Comparison of ENCODE assay signal across 16 cellular contexts in the genomic region with DNA sequence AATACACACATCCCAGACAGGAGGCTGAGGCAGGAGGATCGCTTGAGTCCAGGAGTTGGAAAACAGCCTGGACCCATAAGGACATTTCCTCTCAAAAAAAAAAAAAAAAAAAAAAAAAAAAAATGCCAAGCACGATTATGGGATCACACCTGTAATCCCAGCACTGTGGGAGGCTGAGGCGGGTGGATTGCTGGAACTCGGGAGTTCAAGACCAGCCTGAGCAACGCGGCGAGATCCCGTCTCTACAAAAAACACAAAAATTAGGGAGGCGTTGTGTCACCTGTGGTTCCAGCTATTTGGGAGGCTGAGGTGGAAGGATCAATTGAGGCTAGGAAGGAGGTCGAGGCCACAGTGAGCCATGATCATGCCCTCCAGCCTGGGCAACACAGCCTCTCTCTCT. TPM values are rescaled to one million over a fixed set of nuclear protein-coding genes. Genes with fewer than 3 reads are reported as not detected.
DNase-seq lines count a peak whose midpoint lies in the region; ATAC-seq and TF ChIP-seq lines count a peak whose summit lies in the region.
"Had no signal": no experiment of that assay in that cellular context is flagged by ENCODE, and none has a peak within 500 bp of the region (broad histone marks: within the 10 kb centered on the region; RNA-seq: fewer than 3 reads in every experiment).

No MANE protein-coding gene starts in this region.

- H3K9me3 Mint-ChIP-seq in stimulated activated naive CD8-positive, alpha-beta T cell treated with anti-CD3 and anti-CD28 coated beads, Interleukin-15, Interleukin-2, amounts not matched to agents 100 ng/mL and 50 ng/mL, for 24 hours: no peaks in the 10 kb centered on the region

- H3K4me3 ChIP-seq in thoracic aorta: peak overlapping the region; percentile 93
- H3K4me3 ChIP-seq in body of pancreas: no peak overlapping the region

- no peaks in the 10 kb centered on the region for H3K27me3 Mint-ChIP-seq in stimulated activated naive CD8-positive, alpha-beta T cell treated with anti-CD3 and anti-CD28 coated beads, Interleukin-15, Interleukin-2, amounts not matched to agents 100 ng/mL and 50 ng/mL, for 24 hours

- H3K4me3 Mint-ChIP-seq in stimulated activated naive CD8-positive, alpha-beta T cell treated with anti-CD3 and anti-CD28 coated beads, Interleukin-15, Interleukin-2, amounts not matched to agents 100 ng/mL and 50 ng/mL, for 24 hours: peak overlapping the region; percentile 37

- H3K27me3 ChIP-seq in thoracic aorta (replicated peaks; ENCODE audit: insufficient read depth): no peaks in the 10 kb centered on the region
- no peaks in the 10 kb centered on the region for H3K27me3 ChIP-seq in body of pancreas
- H3K27me3 ChIP-seq: gastroesophageal sphincter had no signal

- no peak for TF ChIP-seq POLR2A in body of pancreas (IDR thresholded peaks at IDR 0.05)

- peaks cover 0 to 24% of the 10 kb centered on the region in 2 donors for H3K4me1 ChIP-seq in thoracic aorta (ENCODE audit: control insufficient read depth in 1 of 2, low read depth in 2 of 2)
- peaks cover 28% of the 10 kb centered on the region for H3K4me1 ChIP-seq in body of pancreas

- H3K27ac ChIP-seq in RWPE1: peak overlapping the region; percentile 92
- H3K27ac ChIP-seq in thoracic aorta: no peak overlapping the region
- no peak overlapping the region for H3K27ac ChIP-seq in body of pancreas

- TF ChIP-seq CTCF in RWPE1 (conservative IDR thresholded peaks at IDR 0.05; ENCODE audit: low read depth) (no peak), thoracic aorta (IDR thresholded peaks at IDR 0.05) (no peak), body of pancreas (IDR thresholded peaks at IDR 0.05) (no peak)

- 70 to 78% methylated on average over 10 of the region's 10 CpGs for WGBS in body of pancreas, 2 donors

- H3K4me1 Mint-ChIP-seq in stimulated activated naive CD8-positive, alpha-beta T cell treated with anti-CD3 and anti-CD28 coated beads, Interleukin-15, Interleukin-2, amounts not matched to agents 100 ng/mL and 50 ng/mL, for 24 hours (ENCODE audit: low read depth): peaks cover 5% of the 10 kb centered on the region

- POLR2A ChIA-PET in RWPE1 (lab: Yijun Ruan, JAX; ENCODE audit: low non-redundant PET): interaction anchor here (2.1 kb wide), 1 partner anchor 10 kb away, joined by 9 read pairs; the partner anchor contains the start of gene USE1

- intact Hi-C loops in body of pancreas (cut with DNase I): no loop called here

- no peaks in the 10 kb centered on the region for H3K9me3 ChIP-seq in thoracic aorta
- H3K9me3 ChIP-seq in body of pancreas: no peaks in the 10 kb centered on the region
- H3K9me3 ChIP-seq: gastroesophageal sphincter had no signal

- H3K36me3 ChIP-seq in thoracic aorta (peaks cover 3% of the 10 kb centered on the region), body of pancreas (replicated peaks in 1 of 2; ENCODE audit: insufficient read depth in 1 of 2, low read depth in 2 of 2) (no peaks in the 10 kb centered on the region)

- DNase-seq in stimulated activated naive CD8-positive, alpha-beta T cell treated with anti-CD3 and anti-CD28 coated beads, Interleukin-15, Interleukin-2, amounts not matched to agents 100 U/mL and 50 U/mL, for 24 hours: no peak
- no peak for DNase-seq in RWPE1 (ENCODE audit: low spot score)
- peak; percentile 32 for DNase-seq in islet precursor cell
- no peak for DNase-seq in thoracic aorta (ENCODE audit: low spot score)
- DNase-seq in LoVo (ENCODE audit: low spot score): no peak
- DNase-seq in body of pancreas: no peak
- DNase-seq in stimulated activated CD4-positive, alpha-beta T cell treated with anti-CD3 and anti-CD28 coated beads, Interleukin-4, amount 100 ng/mL, for 1 hour: no peak
- DNase-seq: activated effector memory CD4-positive, alpha-beta T cell treated with anti-CD3 and anti-CD28 coated beads, Interleukin-2, amount 50 U/mL, for 16 hours; midbrain; NCI-H1417 treated with DMSO at 0.1 percent for 48 hours; OCI-M1; stimulated activated CD4-positive, alpha-beta T cell treated with anti-CD3 and anti-CD28 coated beads, Interleukin-1b, Interleukin-23, amount 100 ng/mL, for 48 hours; stimulated activated CD8-positive, alpha-beta memory T cell treated with anti-CD3 and anti-CD28 coated beads, Interleukin-4, amount 100 ng/mL, for 48 hours had no signal

- ATAC-seq in stimulated activated naive CD8-positive, alpha-beta T cell treated with anti-CD3 and anti-CD28 coated beads, Interleukin-15, Interleukin-2, amounts not matched to agents 100 U/mL and 50 U/mL, for 24 hours: no peak
- no peak for ATAC-seq in thoracic aorta (ENCODE audit: insufficient number of reproducible peaks, low FRiP score, low read depth)
- no peak for ATAC-seq in body of pancreas
- ATAC-seq: gastroesophageal sphincter had no signal

- CTCF ChIA-PET in RWPE1 (lab: Yijun Ruan, JAX): no interaction called here

- no peaks in the 10 kb centered on the region for H3K36me3 Mint-ChIP-seq in stimulated activated naive CD8-positive, alpha-beta T cell treated with anti-CD3 and anti-CD28 coated beads, Interleukin-15, Interleukin-2, amounts not matched to agents 100 ng/mL and 50 ng/mL, for 24 hours (ENCODE audit: low read depth)

- H3K27ac Mint-ChIP-seq in stimulated activated naive CD8-positive, alpha-beta T cell treated with anti-CD3 and anti-CD28 coated beads, Interleukin-15, Interleukin-2, amounts not matched to agents 100 ng/mL and 50 ng/mL, for 24 hours: no peak overlapping the region

RNA-seq across cellular contexts. Expression of gene OCEL1, which starts 1.0 kb away (rescaled TPM):
- total RNA-seq in thoracic aorta (10 to 100 TPM; 12.4 to 13.3 TPM), body of pancreas (10 to 100 TPM; 27.4 to 27.8 TPM)

RNA-seq across cellular contexts. Expression of gene USE1, which starts 9.9 kb away (rescaled TPM):
- total RNA-seq in thoracic aorta: 10 to 100 TPM; 11.5 to 13.7 TPM
- total RNA-seq in body of pancreas: 10 to 100 TPM; 13.2 to 20.1 TPM

RNA-seq across cellular contexts. Expression of gene NR2F6, which starts 20.7 kb away (rescaled TPM):
- 10 to 100 TPM; 42.0 to 68.1 TPM for total RNA-seq in thoracic aorta
- 10 to 100 TPM; 67.6 to 83.3 TPM for total RNA-seq in body of pancreas

RNA-seq across cellular contexts. Expression of gene USHBP1, which starts 39.5 kb away (rescaled TPM):
- total RNA-seq in thoracic aorta (1 to 10 TPM; 3.5 to 4.0 TPM), body of pancreas (10 to 100 TPM in 1 of 2 donors, 1 to 10 TPM in 1; 9.2 to 10.4 TPM)
- total RNA-seq: NCI-H460 had no signal

RNA-seq across cellular contexts. Expression of gene BABAM1, which starts 42.2 kb away (rescaled TPM):
- 10 to 100 TPM; 55.2 to 87.2 TPM for total RNA-seq in thoracic aorta
- 10 to 100 TPM; 45.2 to 84.6 TPM for total RNA-seq in body of pancreas
